Comparison of ENCODE assay signal across 1 cellular context in the genomic region with DNA sequence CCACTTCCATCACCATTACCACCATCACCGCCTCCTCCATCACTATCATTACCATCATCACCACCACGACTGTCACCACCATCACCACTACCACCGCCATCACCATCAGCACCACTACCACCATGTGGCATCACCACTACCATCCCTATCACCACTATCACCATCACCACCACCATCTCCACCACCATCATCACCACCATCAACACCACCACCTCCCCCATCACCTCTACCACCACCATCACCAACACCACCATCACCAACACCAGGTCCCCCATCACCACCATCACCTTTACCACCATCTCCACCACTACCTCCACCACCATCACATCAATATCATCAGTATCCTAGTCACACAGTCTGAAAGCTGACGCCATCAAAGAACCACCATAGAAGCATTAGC.
TF ChIP-seq lines count a peak whose summit lies in the region.

No MANE protein-coding gene starts in this region.

TF ChIP-seq in IMR-90, 13 proteins besides CTCF, POLR2A, EP300 and RAD21 (continued from another document):
- TF ChIP-seq NFE2L2 (IDR thresholded peaks at IDR 0.05; ENCODE audit: low read depth, low read length) = no peak
- no peak for TF ChIP-seq MXI1 (IDR thresholded peaks at IDR 0.05; ENCODE audit: borderline replicate concordance, low read depth, low read length)
- TF ChIP-seq, protein P1, sequence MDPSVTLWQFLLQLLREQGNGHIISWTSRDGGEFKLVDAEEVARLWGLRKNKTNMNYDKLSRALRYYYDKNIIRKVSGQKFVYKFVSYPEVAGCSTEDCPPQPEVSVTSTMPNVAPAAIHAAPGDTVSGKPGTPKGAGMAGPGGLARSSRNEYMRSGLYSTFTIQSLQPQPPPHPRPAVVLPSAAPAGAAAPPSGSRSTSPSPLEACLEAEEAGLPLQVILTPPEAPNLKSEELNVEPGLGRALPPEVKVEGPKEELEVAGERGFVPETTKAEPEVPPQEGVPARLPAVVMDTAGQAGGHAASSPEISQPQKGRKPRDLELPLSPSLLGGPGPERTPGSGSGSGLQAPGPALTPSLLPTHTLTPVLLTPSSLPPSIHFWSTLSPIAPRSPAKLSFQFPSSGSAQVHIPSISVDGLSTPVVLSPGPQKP (IDR thresholded peaks at IDR 0.05; ENCODE audit: borderline replicate concordance, low read depth, low read length) = no peak
- no peak for TF ChIP-seq MAFK (IDR thresholded peaks at IDR 0.05; ENCODE audit: low read depth, low read length)
- no peak for TF ChIP-seq CEBPB (IDR thresholded peaks at IDR 0.05; ENCODE audit: low read depth, low read length)
- TF ChIP-seq FOS (IDR thresholded peaks at IDR 0.05; ENCODE audit: low read depth, low read length) = no peak
- TF ChIP-seq RFX5 (IDR thresholded peaks at IDR 0.05; ENCODE audit: low read depth, low read length) = no peak
- TF ChIP-seq, protein P2, sequence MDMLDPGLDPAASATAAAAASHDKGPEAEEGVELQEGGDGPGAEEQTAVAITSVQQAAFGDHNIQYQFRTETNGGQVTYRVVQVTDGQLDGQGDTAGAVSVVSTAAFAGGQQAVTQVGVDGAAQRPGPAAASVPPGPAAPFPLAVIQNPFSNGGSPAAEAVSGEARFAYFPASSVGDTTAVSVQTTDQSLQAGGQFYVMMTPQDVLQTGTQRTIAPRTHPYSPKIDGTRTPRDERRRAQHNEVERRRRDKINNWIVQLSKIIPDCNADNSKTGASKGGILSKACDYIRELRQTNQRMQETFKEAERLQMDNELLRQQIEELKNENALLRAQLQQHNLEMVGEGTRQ (IDR thresholded peaks at IDR 0.05; ENCODE audit: low read depth, low read length) = no peak
TF ChIP-seq in IMR-90: peak in this region for 0.
